Comparison of ENCODE assay signal across 2 cellular contexts in the genomic region with DNA sequence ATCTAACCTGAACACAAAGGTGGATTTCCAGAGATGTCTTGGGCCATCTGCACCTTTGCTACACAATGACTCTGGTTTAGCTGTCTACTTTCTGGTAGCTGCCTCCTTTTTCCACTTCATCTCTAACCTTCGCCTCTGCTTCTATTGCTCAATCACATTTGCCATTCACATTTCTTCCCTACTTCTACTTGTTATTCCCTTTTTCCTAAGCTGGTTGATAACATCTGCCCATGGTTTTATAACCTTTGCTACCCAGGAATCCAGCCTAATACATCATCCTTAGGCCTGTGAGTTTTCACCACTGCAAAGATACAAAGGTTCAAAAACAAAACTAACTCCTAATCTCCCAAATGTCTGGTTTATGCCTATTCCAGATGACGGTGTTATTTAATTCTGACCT.
TF ChIP-seq lines count a peak whose summit lies in the region.

No MANE protein-coding gene starts in this region.

TF ChIP-seq in IMR-90, 13 proteins besides CTCF, POLR2A, EP300 and RAD21:
- no peak for TF ChIP-seq NFE2L2 (IDR thresholded peaks at IDR 0.05; ENCODE audit: low read depth, low read length)
- TF ChIP-seq CEBPB (IDR thresholded peaks at IDR 0.05; ENCODE audit: low read depth, low read length) = peak; percentile 68
TF ChIP-seq in IMR-90: peak in this region for 1.

TF ChIP-seq in H1, 55 proteins besides CTCF, POLR2A, EP300 and RAD21:
- TF ChIP-seq SP1 (IDR thresholded peaks at IDR 0.05; ENCODE audit: low read depth, low read length) = no peak
- TF ChIP-seq JUN (IDR thresholded peaks at IDR 0.05; ENCODE audit: low read depth, low read length) = no peak
- peak; percentile 82 for TF ChIP-seq CEBPB (IDR thresholded peaks at IDR 0.05; ENCODE audit: low read depth, low read length)
- TF ChIP-seq KDM1A (IDR thresholded peaks at IDR 0.05; ENCODE audit: borderline replicate concordance, low read length) = no peak
- no peak for TF ChIP-seq RXRA (IDR thresholded peaks at IDR 0.05; ENCODE audit: insufficient read depth, low read depth, low read length)
- TF ChIP-seq PHF8 (conservative IDR thresholded peaks at IDR 0.05; ENCODE audit: low read depth, low read length) = no peak
